Comparison of ENCODE assay signal across 8 cellular contexts in genomic region chr9:97109194-97109811, GRCh38.
DNase-seq lines count a peak whose midpoint lies in the region; ATAC-seq lines count a peak whose summit lies in the region.

No MANE protein-coding gene starts in this region.

- H3K27me3 ChIP-seq in aorta (ENCODE audit: control insufficient read depth in 1 of 2, insufficient read depth in 2 of 2, low read length in 1 of 2), result no peaks in the 10 kb centered on the region

- intact Hi-C loops in aorta (cut with DNase I), result no loop called here

- no peaks in the 10 kb centered on the region for H3K36me3 ChIP-seq in aorta (ENCODE audit: control insufficient read depth in 1 of 2, insufficient read depth in 2 of 2, low read length in 1 of 2)

- ATAC-seq in HG02623 (IDR thresholded peaks at IDR 0.05; ENCODE audit: unreplicated experiment) (peak; percentile 41), aorta (ENCODE audit: low FRiP score) (no peak)

- WGBS in aorta, 2 donors, result 25 to 30% methylated on average over 4 of the region's 4 CpGs

- H3K27ac ChIP-seq in aorta (ENCODE audit: low read depth in 1 of 2, low read length in 2 of 2), result no peak overlapping the region

- H3K4me1 ChIP-seq in aorta (ENCODE audit: control insufficient read depth in 1 of 2, insufficient read depth in 2 of 2, low read length in 2 of 2), result no peaks in the 10 kb centered on the region

- DNase-seq in COR-L47 (lab: John Stamatoyannopoulos, UW), result peak; percentile 28
- peak; percentile 85 for DNase-seq in RKO (ENCODE audit: low spot score)
- DNase-seq in dermis microvascular lymphatic vessel endothelial cell (ENCODE audit: low read depth in 2 of 2), result peak; percentile 20 to 61
- peak; percentile 69 for DNase-seq in midbrain (lab: John Stamatoyannopoulos, UW)
- no peak for DNase-seq in KG1 (lab: John Stamatoyannopoulos, UW)
- no peak for DNase-seq in T1000 (lab: John Stamatoyannopoulos, UW)
- DNase-seq in aorta, result no peak

- no peak overlapping the region for H3K4me3 ChIP-seq in aorta (ENCODE audit: low read length in 2 of 2)

- H3K9me3 ChIP-seq in aorta (ENCODE audit: control insufficient read depth, low read length), result no peaks in the 10 kb centered on the region

Comparison
In these comparisons a context has a peak if more than half of its experiments do, and no peak if none do; other contexts are left out.
1. DNase-seq: peak in COR-L47 (single experiment), RKO (single experiment), dermis microvascular lymphatic vessel endothelial cell (2 of 2) and midbrain (single experiment); none in KG1 (single experiment), T1000 (single experiment) and aorta (0 of 2).